In the genomic region with DNA sequence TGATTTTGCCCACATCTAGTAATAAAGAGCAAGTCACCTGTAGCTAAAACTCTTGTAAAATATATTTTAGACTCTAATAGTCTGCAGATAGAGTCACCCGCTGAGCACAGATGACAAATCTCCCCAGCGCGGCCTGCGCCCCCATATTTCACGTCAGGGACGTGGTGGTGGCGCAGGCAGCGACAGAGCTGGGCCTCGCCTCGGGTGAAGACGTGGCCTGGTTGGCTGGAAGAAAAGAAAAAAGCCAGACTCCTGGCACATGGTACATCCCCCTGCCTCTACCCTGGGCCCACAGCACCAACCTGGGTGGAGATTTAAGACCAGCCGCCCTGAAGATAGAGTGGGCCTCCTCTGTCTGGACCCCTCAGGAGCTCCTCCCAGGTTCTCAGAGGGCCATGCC, we compare ENCODE assay signal across 11 cellular contexts. TPM values are rescaled to one million over a fixed set of nuclear protein-coding genes. Genes with fewer than 3 reads are reported as not detected.
"Had no signal": no experiment of that assay in that cellular context is flagged by ENCODE, and none has a peak within 500 bp of the region (broad histone marks: within the 10 kb centered on the region; RNA-seq: fewer than 3 reads in every experiment).

No MANE protein-coding gene starts in this region.

- ATAC-seq: HCT116, HepG2 had no signal

- FAIRE-seq: HepG2 had no signal

- H3K9ac ChIP-seq: GM23248 had no signal

- H3K4me3 ChIP-seq: GM23248, HAP-1 had no signal

- DNase-seq: GM23248, GOT3, H7, HFFc6, KG1 had no signal

- H2AFZ ChIP-seq: GM23248 had no signal

- H3K36me3 ChIP-seq: HAP-1 had no signal

- H3K9me3 ChIP-seq: HAP-1 had no signal

- H3K4me1 ChIP-seq: HAP-1 had no signal

- H3K27ac ChIP-seq: GM23248, HL-60 had no signal

RNA-seq across cellular contexts. Expression of a gene that starts 6.0 kb away (rescaled TPM):
- total RNA-seq: GM23248, HepG2, HFFc6, HT1080 had no signal
- polyA plus RNA-seq: GM23248, HepG2, IgD-negative memory B cell had no signal
